Comparison of ENCODE assay signal across 15 cellular contexts in genomic region chr1:41884256-41885240, GRCh38.
"Had no signal": no experiment of that assay in that cellular context is flagged by ENCODE, and none has a peak within 500 bp of the region (broad histone marks: within the 10 kb centered on the region; RNA-seq: fewer than 3 reads in every experiment).

No MANE protein-coding gene starts in this region.

- DNase-seq: activated CD4-positive, alpha-beta T cell treated with anti-CD3 and anti-CD28 coated beads, Interleukin-2, amount 50 U/mL, for 48 hours; activated effector memory CD4-positive, alpha-beta T cell treated with Interleukin-2 at 50 U/mL for 16 hours; activated T-cell treated with anti-CD3 and anti-CD28 coated beads, Interleukin-2, amount 50 U/mL, for 4 hours; effector CD8-positive, alpha-beta T cell; foreskin fibroblast; immature natural killer cell; lower lobe of right lung; midbrain; naive B cell; small intestine; stimulated activated CD4-positive, alpha-beta T cell treated with anti-CD3 and anti-CD28 coated beads, Interleukin-4, amount 100 ng/mL, for 24 hours; stimulated activated naive CD4-positive, alpha-beta T cell; tibial artery had no signal

- FAIRE-seq: small intestine had no signal

- H3K27me3 ChIP-seq: body of pancreas, tibial artery, vagina had no signal

- H3K27ac ChIP-seq: lower lobe of right lung, tibial artery, vagina had no signal

- H3K36me3 ChIP-seq: lower lobe of right lung, tibial artery, vagina had no signal

- H3K4me1 ChIP-seq: vagina had no signal

- H3K9me3 ChIP-seq: body of pancreas, lower lobe of right lung, tibial artery, vagina had no signal

- H3K4me3 ChIP-seq: body of pancreas, lower lobe of right lung, tibial artery, vagina had no signal

- ATAC-seq: activated T-cell treated with anti-CD3 and anti-CD28 coated beads, Interleukin-2, amount 50 U/mL, for 4 hours; body of pancreas had no signal
